ENCODE assay signal across 8 cellular contexts in the genomic region with DNA sequence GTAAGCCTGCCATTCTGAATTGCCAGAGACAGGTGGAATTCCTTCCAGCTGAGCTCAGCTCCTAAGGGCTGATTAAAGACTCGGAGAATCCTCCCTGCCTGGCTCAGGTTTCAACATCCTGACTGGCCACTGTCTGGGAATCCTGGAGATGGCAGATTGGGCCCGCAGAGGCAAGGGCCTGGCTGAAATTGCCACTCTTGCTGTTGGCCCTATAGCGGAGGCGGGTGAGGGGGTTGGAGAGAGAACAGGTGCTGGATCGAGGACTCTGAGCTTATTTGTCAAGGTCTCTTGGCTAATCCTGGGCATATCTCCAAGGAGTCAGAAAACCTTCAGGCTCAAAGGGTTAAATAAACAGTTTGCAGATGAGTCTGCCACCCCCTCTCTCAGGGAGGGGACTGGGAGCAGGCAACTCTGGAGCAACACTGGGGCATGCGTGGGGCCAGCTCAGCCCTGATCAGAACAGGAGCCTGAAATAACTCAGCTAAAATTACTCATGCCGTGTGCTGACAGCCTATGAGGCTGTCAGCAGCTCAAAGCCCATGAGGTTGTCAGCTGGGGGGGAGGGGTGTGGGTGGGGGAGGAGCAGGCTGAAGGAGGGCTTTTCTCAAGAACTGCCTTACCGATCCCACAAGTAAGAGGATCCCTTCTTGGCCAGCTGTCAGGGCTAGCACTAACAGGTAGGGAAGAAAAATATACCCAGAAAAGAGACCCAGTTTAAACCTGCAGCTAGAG. TPM values are rescaled to one million over a fixed set of nuclear protein-coding genes. Genes with fewer than 3 reads are reported as not detected.
DNase-seq lines count a peak whose midpoint lies in the region; ATAC-seq, FAIRE-seq and TF ChIP-seq lines count a peak whose summit lies in the region.

No MANE protein-coding gene starts in this region.

- H3K18ac ChIP-seq in neuronal stem cell (ENCODE audit: low read length): peak overlapping the region; percentile 32

- TF ChIP-seq EP300 in esophagus muscularis mucosa (IDR thresholded peaks at IDR 0.05): no peak

- H2BK15ac ChIP-seq in neuronal stem cell (ENCODE audit: low read length): no peak overlapping the region

- no peak for TF ChIP-seq POLR2A in esophagus muscularis mucosa (IDR thresholded peaks at IDR 0.05; ENCODE audit: low read depth)
- no peak for TF ChIP-seq POLR2A in vagina (IDR thresholded peaks at IDR 0.05)

- H2BK5ac ChIP-seq in neuronal stem cell (ENCODE audit: low read length): no peak overlapping the region

- H2BK12ac ChIP-seq in neuronal stem cell (ENCODE audit: low read length): no peak overlapping the region

- H3K27me3 ChIP-seq in esophagus muscularis mucosa: no peaks in the 10 kb centered on the region
- peaks cover 2 to 47% (median 24%) of the 10 kb centered on the region in 3 experiments for H3K27me3 ChIP-seq in neuronal stem cell (ENCODE audit: control insufficient read depth in 3 of 3, insufficient read depth in 3 of 3, low read depth in 1 of 3, low read length in 3 of 3)
- H3K27me3 ChIP-seq in vagina: no peaks in the 10 kb centered on the region

- H4K91ac ChIP-seq in neuronal stem cell (ENCODE audit: low read depth, low read length, poor library complexity): no peak overlapping the region

- no peak overlapping the region for H3K23ac ChIP-seq in neuronal stem cell (ENCODE audit: low read depth, low read length, poor library complexity)

- DNase-seq in COLO668 (lab: John Stamatoyannopoulos, UW; ENCODE audit: unreplicated experiment) (peak; percentile 45), HS-5 (ENCODE audit: low read depth) (peak; percentile 69), RCC 7860 (ENCODE audit: low spot score) (peak; percentile 82), esophagus muscularis mucosa (ENCODE audit: extremely low spot score) (no peak), neuronal stem cell (ENCODE audit: low spot score) (peak; percentile 62), vagina (ENCODE audit: extremely low spot score in 2 of 2) (no peak), NCI-H1048 (lab: John Stamatoyannopoulos, UW) (no peak)

- no peak overlapping the region for H2AFZ ChIP-seq in neuronal stem cell (ENCODE audit: low read length)

- H3K36me3 ChIP-seq in esophagus muscularis mucosa (peaks cover 11 to 31% (median 24%) of the 10 kb centered on the region in 4 donors), neuronal stem cell (replicated peaks in 1 of 2; ENCODE audit: control insufficient read depth in 2 of 2, insufficient read depth in 2 of 2, low read length in 2 of 2) (peaks cover 0 to 2% of the 10 kb centered on the region in 2 donors), vagina (no peaks in the 10 kb centered on the region)

- 27% methylated on average over 8 of the region's 8 CpGs for WGBS in esophagus muscularis mucosa
- WGBS in neuronal stem cell (ENCODE audit: extremely low coverage in 2 of 2, insufficient read length in 2 of 2, insufficient replicate concordance in 1 of 2), 2 donors: no CpG with 5 or more reads among the region's 8 CpGs

- H4K8ac ChIP-seq in neuronal stem cell (ENCODE audit: low read depth, low read length): no peak overlapping the region

- no peak for ATAC-seq in HG03095 (IDR thresholded peaks at IDR 0.05; ENCODE audit: unreplicated experiment)

- H3K27ac ChIP-seq in esophagus muscularis mucosa (replicated peaks in 1 of 4): peak overlapping the region; percentile 91 to 95 (median 94)
- peak overlapping the region; percentile 64 for H3K27ac ChIP-seq in neuronal stem cell (replicated peaks; ENCODE audit: low read length)
- peak overlapping the region; percentile 79 for H3K27ac ChIP-seq in vagina

- H3K4me1 ChIP-seq in esophagus muscularis mucosa (peaks cover 53 to 76% (median 71%) of the 10 kb centered on the region in 4 donors), neuronal stem cell (ENCODE audit: control insufficient read depth in 2 of 2, insufficient read depth in 1 of 2, low read depth in 1 of 2, low read length in 2 of 2) (peaks cover 15 to 22% of the 10 kb centered on the region in 2 donors), vagina (peaks cover 30% of the 10 kb centered on the region)

- H3K79me1 ChIP-seq in neuronal stem cell (ENCODE audit: low read depth, low read length): no peaks in the 10 kb centered on the region

- H2AK5ac ChIP-seq in neuronal stem cell (ENCODE audit: low read depth, low read length): no peak overlapping the region

- intact Hi-C loops in esophagus muscularis mucosa (cut with DNase I) (no loop called here), vagina (cut with DNase I) (no loop called here)

- no peak overlapping the region for H2BK120ac ChIP-seq in neuronal stem cell (ENCODE audit: low read depth, low read length)

- no peaks in the 10 kb centered on the region for H3K9me3 ChIP-seq in esophagus muscularis mucosa
- peaks cover 3 to 4% of the 10 kb centered on the region in 2 donors for H3K9me3 ChIP-seq in neuronal stem cell (replicated peaks in 1 of 2; ENCODE audit: control insufficient read depth in 2 of 2, insufficient read depth in 1 of 2, low read depth in 1 of 2, low read length in 2 of 2)
- H3K9me3 ChIP-seq in vagina: no peaks in the 10 kb centered on the region

- H3K9ac ChIP-seq in neuronal stem cell (ENCODE audit: low read depth, low read length, poor library complexity): no peak overlapping the region

- FAIRE-seq in RCC 7860 (lab: Jason Lieb, UNC): peak; percentile 72

- H3K4ac ChIP-seq in neuronal stem cell (ENCODE audit: low read length): no peak overlapping the region

- H3K14ac ChIP-seq in neuronal stem cell (ENCODE audit: low read length): no peak overlapping the region

- TF ChIP-seq CTCF in esophagus muscularis mucosa (IDR thresholded peaks at IDR 0.05): peak in 1 of 3 experiments; percentile 7
- no peak for TF ChIP-seq CTCF in vagina (IDR thresholded peaks at IDR 0.05)

- peak overlapping the region; percentile 26 for H3K4me2 ChIP-seq in neuronal stem cell (ENCODE audit: insufficient read depth, low read length, poor library complexity, severe bottlenecking)

- H3K4me3 ChIP-seq in esophagus muscularis mucosa (peak overlapping the region in 2 of 4 donors; percentile 3 to 20), neuronal stem cell (ENCODE audit: low read length in 2 of 2) (no peak overlapping the region), vagina (no peak overlapping the region)

RNA-seq across cellular contexts. Expression of gene MFRP, which starts 14.7 kb away (rescaled TPM):
- under 1 TPM in 1 of 4 donors, not detected in 3; 0.11 TPM for total RNA-seq in esophagus muscularis mucosa
- polyA plus RNA-seq in neuronal stem cell (2013, experiment 1 of 2): not detected
- not detected for polyA plus RNA-seq in neuronal stem cell (2013, experiment 2 of 2)
- not detected for total RNA-seq in vagina

RNA-seq across cellular contexts. Expression of gene USP2, which starts 20.3 kb away (rescaled TPM):
- 1 to 10 TPM; 4.6 to 9.9 (median 6.1) TPM for total RNA-seq in esophagus muscularis mucosa
- 4.2 TPM for polyA plus RNA-seq in neuronal stem cell (2013, experiment 1 of 2)
- polyA plus RNA-seq in neuronal stem cell (2013, experiment 2 of 2): 4.4 TPM
- 2.5 TPM for total RNA-seq in vagina

RNA-seq across cellular contexts. Expression of gene C1QTNF5, which starts 20.5 kb away (rescaled TPM):
- total RNA-seq in esophagus muscularis mucosa: 10 to 100 TPM; 23.7 to 74.3 (median 51.6) TPM
- polyA plus RNA-seq in neuronal stem cell (2013, experiment 1 of 2): 3.1 TPM
- 3.3 TPM for polyA plus RNA-seq in neuronal stem cell (2013, experiment 2 of 2)
- total RNA-seq in vagina: 32.2 TPM

RNA-seq across cellular contexts. Expression of gene RNF26, which starts 26.9 kb away (rescaled TPM):
- total RNA-seq in esophagus muscularis mucosa (10 to 100 TPM; 14.2 to 33.2 (median 20.9) TPM), vagina (19.6 TPM)
- 79.3 TPM for polyA plus RNA-seq in neuronal stem cell (2013, experiment 1 of 2)
- 79.8 TPM for polyA plus RNA-seq in neuronal stem cell (2013, experiment 2 of 2)

RNA-seq across cellular contexts. Expression of gene MCAM, which starts 44.3 kb away (rescaled TPM):
- 1,000 to 10,000 TPM in 1 of 4 donors, 100 to 1,000 TPM in 3; 607 to 1,312 (median 805) TPM for total RNA-seq in esophagus muscularis mucosa
- polyA plus RNA-seq in neuronal stem cell (2013, experiment 1 of 2): 20.2 TPM
- polyA plus RNA-seq in neuronal stem cell (2013, experiment 2 of 2): 19.8 TPM
- total RNA-seq in vagina: 295 TPM

Comparison
In these comparisons a context has a peak if more than half of its experiments do, and no peak if none do; other contexts are left out.
1. DNase-seq: peak in COLO668 (single experiment), HS-5 (single experiment), RCC 7860 (single experiment) and neuronal stem cell (single experiment); none in esophagus muscularis mucosa (single experiment), vagina (0 of 2) and NCI-H1048 (single experiment).
2. Peak in every context shown above with its lines, with median percentiles within 50 percentile points of each other: H3K27ac ChIP-seq.